ENCODE assay signal across 13 cellular contexts in the genomic region with DNA sequence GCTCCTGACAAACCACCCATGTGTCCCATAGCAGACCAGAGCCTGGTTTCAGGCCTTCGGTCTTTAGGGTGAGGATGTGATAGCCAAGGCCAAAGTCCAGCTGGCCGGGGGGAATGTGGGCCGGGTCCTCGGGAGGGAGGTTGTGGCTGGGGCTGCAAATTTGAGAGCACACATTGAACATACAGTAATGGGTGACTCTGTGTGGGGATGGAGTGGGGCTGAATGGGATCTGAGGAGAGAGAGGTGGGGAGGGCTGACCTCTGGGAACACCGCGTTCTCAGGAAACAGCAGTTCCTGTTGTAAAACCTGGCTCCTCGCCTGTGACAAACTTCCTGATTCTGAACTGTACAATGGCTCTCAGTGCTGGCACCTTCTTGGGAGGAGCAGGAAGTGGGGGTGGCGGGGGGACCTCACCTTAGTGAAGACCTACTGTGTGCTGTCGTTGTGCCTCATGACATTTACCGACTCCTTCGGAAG. TPM values are rescaled to one million over a fixed set of nuclear protein-coding genes. Genes with fewer than 3 reads are reported as not detected.
DNase-seq lines count a peak whose midpoint lies in the region; ATAC-seq, FAIRE-seq and TF ChIP-seq lines count a peak whose summit lies in the region.
"Had no signal": no experiment of that assay in that cellular context is flagged by ENCODE, and none has a peak within 500 bp of the region (broad histone marks: within the 10 kb centered on the region; RNA-seq: fewer than 3 reads in every experiment).

No MANE protein-coding gene starts in this region.

- no peak overlapping the region for H3K4me3 ChIP-seq in colonic mucosa
- no peak overlapping the region for H3K4me3 ChIP-seq in left lung
- H3K4me3 ChIP-seq: SJCRH30 had no signal

- DNase-seq in GF-D8 (lab: John Stamatoyannopoulos, UW) (peak; percentile 14), colonic mucosa (peak; percentile 80), left lung (peak in 1 of 2 donors; percentile 72), sciatic nerve (ENCODE audit: low spot score) (no peak), cerebellum (ENCODE audit: low spot score) (no peak), NCI-H524 (lab: John Stamatoyannopoulos, UW) (no peak), RCC 7860 (ENCODE audit: low spot score) (no peak)
- DNase-seq: activated CD4-positive, CD25-positive, alpha-beta regulatory T cell; activated T-cell treated with anti-CD3 and anti-CD28 coated beads, Interleukin-2, amount 50 U/mL, for 48 hours; NCI-H1694; SJCRH30 had no signal

- intact Hi-C loops in colonic mucosa (cut with DNase I): no loop called here
- intact Hi-C loops in left lung (cut with DNase I): no loop called here
- intact Hi-C loops in sciatic nerve (cut with DNase I): no loop called here

- ATAC-seq in left lung: peak; percentile 63
- peak; percentile 47 for ATAC-seq in sciatic nerve
- ATAC-seq in HG02642 (IDR thresholded peaks at IDR 0.05; ENCODE audit: poor library complexity, unreplicated experiment): no peak
- ATAC-seq: natural killer cell treated with Interleukin-12 subunit alpha and Interleukin-12 subunit beta and Interleukin-15 and Interleukin-18, amount 100 ng/mL, for 72 hours had no signal

- H3K36me3 ChIP-seq in colonic mucosa (no peaks in the 10 kb centered on the region), left lung (no peaks in the 10 kb centered on the region)
- H3K36me3 ChIP-seq: SJCRH30 had no signal

- H3K4me1 ChIP-seq in colonic mucosa: peaks cover 2% of the 10 kb centered on the region
- H3K4me1 ChIP-seq in left lung: peaks cover 0 to 29% of the 10 kb centered on the region in 2 donors

- TF ChIP-seq CTCF in colonic mucosa (IDR thresholded peaks at IDR 0.05) (no peak), left lung (IDR thresholded peaks at IDR 0.05) (no peak)

- peak overlapping the region in 1 of 2 donors; percentile 43 for H3K9ac ChIP-seq in colonic mucosa (ENCODE audit: low read depth in 2 of 2, low read length in 2 of 2)

- H3K9me3 ChIP-seq in colonic mucosa (no peaks in the 10 kb centered on the region), left lung (peaks cover 0 to 20% of the 10 kb centered on the region in 2 donors)

- H3K27me3 ChIP-seq in colonic mucosa: no peaks in the 10 kb centered on the region
- no peaks in the 10 kb centered on the region for H3K27me3 ChIP-seq in left lung
- H3K27me3 ChIP-seq: SJCRH30 had no signal

- peak overlapping the region; percentile 74 for H3K27ac ChIP-seq in colonic mucosa
- peak overlapping the region in 1 of 2 donors; percentile 80 for H3K27ac ChIP-seq in left lung
- H3K27ac ChIP-seq: SJCRH30 had no signal

- no peak for FAIRE-seq in RCC 7860 (lab: Jason Lieb, UNC)

RNA-seq across cellular contexts. Expression of a gene that starts 48.8 kb away (rescaled TPM):
- 10 to 100 TPM; 44.0 to 54.8 TPM for total RNA-seq in colonic mucosa
- total RNA-seq in left lung: 100 to 1,000 TPM in 1 of 2 donors, 10 to 100 TPM in 1; 78.0 to 121 TPM
- total RNA-seq in sciatic nerve: 90.5 TPM
- 41.7 TPM for total RNA-seq in cerebellum

Comparison
In these comparisons a context has a peak if more than half of its experiments do, and no peak if none do; other contexts are left out.
1. DNase-seq: peak in GF-D8 (single experiment) and colonic mucosa (single experiment); none in sciatic nerve (single experiment), cerebellum (single experiment), NCI-H524 (0 of 2) and RCC 7860 (single experiment).